ENCODE assay signal across 1 cellular context in the genomic region with DNA sequence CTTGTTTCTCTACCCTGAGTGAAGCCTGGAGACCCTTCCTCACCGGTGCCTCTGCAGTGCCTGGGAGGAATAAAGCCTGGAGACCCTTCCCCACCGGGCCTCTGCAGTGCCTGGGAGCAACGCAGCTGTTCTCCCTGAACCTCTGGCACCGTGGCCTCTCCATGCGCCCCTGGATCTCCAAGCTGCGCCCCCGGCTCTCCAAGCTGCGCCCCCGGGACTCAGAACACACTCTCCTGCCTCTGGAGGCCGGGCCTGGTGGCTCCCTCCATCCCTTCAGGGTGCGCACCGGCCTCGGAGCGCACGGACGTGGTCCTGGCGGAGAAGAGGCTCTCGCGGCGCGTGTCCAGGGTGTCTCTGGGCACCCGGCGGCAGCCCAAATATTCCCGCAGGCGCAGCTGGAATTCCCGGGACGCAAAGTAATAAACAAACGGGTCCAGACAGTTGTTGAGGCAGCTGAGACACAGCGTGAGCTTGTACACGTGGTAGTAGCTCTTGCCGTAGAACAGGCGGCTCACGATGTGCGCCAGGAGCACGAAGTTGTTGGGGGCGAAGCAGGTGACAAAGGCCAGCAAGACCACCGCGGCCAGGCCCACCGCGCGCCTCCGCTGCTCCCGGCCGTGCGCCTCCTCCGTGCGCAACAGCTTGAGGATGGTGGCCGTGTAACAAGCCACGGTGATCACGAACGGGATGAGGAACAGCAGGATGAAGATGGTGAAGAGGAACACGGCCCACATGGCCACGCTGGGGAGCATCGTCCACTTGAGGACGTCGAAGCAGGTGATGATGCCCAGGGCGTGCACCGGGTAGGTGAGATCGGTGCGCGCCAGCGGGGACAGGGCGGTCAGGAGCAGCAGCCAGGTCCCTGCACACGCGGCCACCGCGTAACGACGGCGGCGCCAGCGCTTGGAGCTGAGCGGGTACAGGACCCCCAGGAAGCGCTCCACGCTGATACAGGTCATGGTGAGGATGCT.
TF ChIP-seq lines count a peak whose summit lies in the region.

No MANE protein-coding gene starts in this region.

TF ChIP-seq in IMR-90, 13 proteins besides CTCF, POLR2A, EP300 and RAD21:
- TF ChIP-seq FOS (IDR thresholded peaks at IDR 0.05; ENCODE audit: low read depth, low read length) (no peak), CEBPB (IDR thresholded peaks at IDR 0.05; ENCODE audit: low read depth, low read length) (no peak)
- TF ChIP-seq, protein P1, sequence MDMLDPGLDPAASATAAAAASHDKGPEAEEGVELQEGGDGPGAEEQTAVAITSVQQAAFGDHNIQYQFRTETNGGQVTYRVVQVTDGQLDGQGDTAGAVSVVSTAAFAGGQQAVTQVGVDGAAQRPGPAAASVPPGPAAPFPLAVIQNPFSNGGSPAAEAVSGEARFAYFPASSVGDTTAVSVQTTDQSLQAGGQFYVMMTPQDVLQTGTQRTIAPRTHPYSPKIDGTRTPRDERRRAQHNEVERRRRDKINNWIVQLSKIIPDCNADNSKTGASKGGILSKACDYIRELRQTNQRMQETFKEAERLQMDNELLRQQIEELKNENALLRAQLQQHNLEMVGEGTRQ (IDR thresholded peaks at IDR 0.05; ENCODE audit: low read depth, low read length), result no peak
